6 cellular contexts compared by ENCODE assay signal in the genomic region with DNA sequence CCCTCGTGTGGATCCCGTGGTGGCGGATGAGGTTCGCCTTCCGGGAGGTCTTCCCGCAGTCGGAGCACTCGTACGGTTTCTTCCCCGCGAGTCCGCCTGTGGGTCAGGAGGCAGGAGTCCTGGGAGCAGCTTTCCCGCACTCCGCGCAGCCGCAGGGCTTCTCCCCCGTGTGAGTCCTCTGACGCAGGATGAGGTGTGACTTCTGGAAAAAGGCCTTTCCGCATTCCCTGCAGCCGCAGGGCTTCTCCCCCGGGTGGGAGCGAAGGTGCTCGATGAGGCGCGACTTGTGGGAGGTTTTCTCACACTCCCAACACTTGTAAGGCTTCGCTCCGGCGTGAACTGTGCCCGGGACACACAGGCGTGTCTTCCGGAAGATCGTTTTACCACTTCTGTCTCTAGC.
A peak's percentile ranks its signal among the peaks of the same experiment; 100 is the strongest.
DNase-seq lines count a peak whose midpoint lies in the region; FAIRE-seq and TF ChIP-seq lines count a peak whose summit lies in the region.
"Not testable (repeated sequence)": the region's sequence is repeated elsewhere in the genome, so short reads cannot be mapped to it uniquely, and the experiment has no call there.

No MANE protein-coding gene starts in this region.

- FAIRE-seq in HTR-8/SVneo (lab: Jason Lieb, UNC) = peak; percentile 77
- FAIRE-seq in RCC 7860 (lab: Jason Lieb, UNC) = peak; percentile 91

- H3K36me3 ChIP-seq in kidney epithelial cell (ENCODE audit: control insufficient read depth, insufficient read depth, low read length) = not testable (repeated sequence)

- TF ChIP-seq CTCF in kidney epithelial cell (IDR thresholded peaks at IDR 0.05; ENCODE audit: insufficient read depth, low read length, poor library complexity, severe bottlenecking) = not testable (repeated sequence)

- not testable (repeated sequence) for H3K27me3 ChIP-seq in kidney epithelial cell (ENCODE audit: control insufficient read depth, insufficient read depth, low read length)

- not testable (repeated sequence) for DNase-seq in HTR-8/SVneo (ENCODE audit: insufficient read length, low spot score)
- peak; percentile 49 for DNase-seq in RCC 7860 (ENCODE audit: low spot score)
- peak; percentile 40 for DNase-seq in glomerular visceral epithelial cell (ENCODE audit: extremely low spot score)
- DNase-seq in kidney epithelial cell (ENCODE audit: low read depth) = peak; percentile 10
- peak; percentile 12 for DNase-seq in left kidney (ENCODE audit: low read depth, low spot score)
- peak; percentile 69 for DNase-seq in renal cortical epithelial cell (ENCODE audit: low read depth)

- H3K4me3 ChIP-seq in kidney epithelial cell (ENCODE audit: low read depth, low read length) = not testable (repeated sequence)
